29 cellular contexts compared by ENCODE assay signal in the genomic region with DNA sequence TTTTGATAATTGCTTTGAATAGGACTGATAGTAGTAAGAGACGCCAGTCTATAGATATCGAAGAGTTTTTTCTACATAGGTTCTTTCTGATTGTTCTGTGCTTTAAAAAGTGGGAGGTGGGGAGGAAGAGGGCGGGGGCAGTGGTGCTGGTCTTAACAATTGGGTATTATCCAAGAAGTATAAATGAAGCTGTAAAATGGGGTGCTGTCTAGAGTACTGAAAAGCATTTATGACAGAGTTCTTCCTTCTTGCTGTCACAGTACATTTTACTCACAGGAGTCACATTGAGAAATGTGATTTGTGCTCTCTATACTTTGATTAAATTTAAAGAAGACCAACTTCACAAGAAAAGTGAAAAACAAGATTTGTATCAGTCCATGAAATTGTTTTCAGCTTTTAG. TPM values are rescaled to one million over a fixed set of nuclear protein-coding genes. Genes with fewer than 3 reads are reported as not detected.
"Had no signal": no experiment of that assay in that cellular context is flagged by ENCODE, and none has a peak within 500 bp of the region (broad histone marks: within the 10 kb centered on the region; RNA-seq: fewer than 3 reads in every experiment).

No MANE protein-coding gene starts in this region.

- H3K27me3 ChIP-seq: right lobe of liver, testis, vagina had no signal

- DNase-seq: activated CD4-positive, alpha-beta T cell treated with anti-CD3 and anti-CD28 coated beads, Interleukin-2, amount 10 ng/mL, durations not matched to agents 7 days and 5 days; activated CD8-positive, alpha-beta memory T cell treated with anti-CD3 and anti-CD28 coated beads, Interleukin-2, amount 10 ng/mL, durations not matched to agents 7 days and 5 days; activated CD8-positive, alpha-beta T cell treated with anti-CD3 and anti-CD28 coated beads for 36 hours; activated naive CD4-positive, alpha-beta T cell; activated naive CD8-positive, alpha-beta T cell treated with anti-CD3 and anti-CD28 coated beads, Interleukin-2, amount 10 ng/mL, durations not matched to agents 7 days and 5 days; activated T-cell treated with anti-CD3 and anti-CD28 coated beads for 4 hours; amniotic stem cell; cerebellar nuclear complex; foreskin fibroblast; immature natural killer cell; right lobe of liver; stimulated activated CD4-positive, alpha-beta T cell treated with anti-CD3 and anti-CD28 coated beads, Interleukin-2, amount 100 ng/mL, for 24 hours; stimulated activated naive B cell treated with anti-CD40 and anti-IgM and Interleukin-4, amounts not matched to agents 10 μg/mL and 1 μg/mL and 100 μg/mL, for 72 hours; testis; trophoblast cell had no signal

- H3K4me3 Mint-ChIP-seq: activated CD4-positive, alpha-beta T cell treated with anti-CD3 and anti-CD28 coated beads, Interleukin-2, amount 10 ng/mL, durations not matched to agents 7 days and 5 days; activated CD8-positive, alpha-beta memory T cell treated with anti-CD3 and anti-CD28 coated beads, Interleukin-2, amount 10 ng/mL, durations not matched to agents 7 days and 5 days; activated CD8-positive, alpha-beta T cell treated with anti-CD3 and anti-CD28 coated beads for 36 hours; activated naive CD8-positive, alpha-beta T cell treated with anti-CD3 and anti-CD28 coated beads, Interleukin-2, amount 10 ng/mL, durations not matched to agents 7 days and 5 days; immature natural killer cell; nephron; stimulated activated naive B cell treated with anti-CD40 and anti-IgM and Interleukin-4, amounts not matched to agents 10 μg/mL and 1 μg/mL and 100 μg/mL, for 72 hours; T-helper 2 cell treated with Interferon-gamma antibody and Interleukin-4, amounts not matched to agents 5 μg/mL and 100 μg/mL, for 36 hours had no signal

- H3K4me3 ChIP-seq: lung, right lobe of liver, skin epidermis, testis, vagina had no signal

- H3K36me3 Mint-ChIP-seq: immature natural killer cell had no signal

- ATAC-seq: activated CD4-positive, CD25-positive, alpha-beta regulatory T cell treated with anti-CD3 and anti-CD28 coated beads, Interleukin-2, amount 50 U/mL, for 24 hours; activated CD8-positive, alpha-beta memory T cell treated with anti-CD3 and anti-CD28 coated beads, Interleukin-2, amount 10 ng/mL, durations not matched to agents 7 days and 5 days; activated CD8-positive, alpha-beta T cell treated with anti-CD3 and anti-CD28 coated beads for 36 hours; left lobe of liver; right lobe of liver; stimulated activated naive B cell treated with anti-CD40 and anti-IgM and Interleukin-4, amounts not matched to agents 10 μg/mL and 1 μg/mL and 100 μg/mL, for 72 hours had no signal

- H3K9me3 Mint-ChIP-seq: activated CD4-positive, alpha-beta T cell treated with anti-CD3 and anti-CD28 coated beads, Interleukin-2, amount 10 ng/mL, durations not matched to agents 7 days and 5 days; activated CD8-positive, alpha-beta T cell treated with anti-CD3 and anti-CD28 coated beads for 36 hours; activated naive CD8-positive, alpha-beta T cell treated with anti-CD3 and anti-CD28 coated beads, Interleukin-2, amount 10 ng/mL, durations not matched to agents 7 days and 5 days; immature natural killer cell; nephron; stimulated activated naive B cell treated with anti-CD40 and anti-IgM and Interleukin-4, amounts not matched to agents 10 μg/mL and 1 μg/mL and 100 μg/mL, for 72 hours; T-helper 2 cell treated with Interferon-gamma antibody and Interleukin-4, amounts not matched to agents 5 μg/mL and 100 μg/mL, for 36 hours had no signal

- H3K36me3 ChIP-seq: vagina had no signal

- H3K27ac Mint-ChIP-seq: activated CD4-positive, alpha-beta T cell treated with anti-CD3 and anti-CD28 coated beads, Interleukin-2, amount 10 ng/mL, durations not matched to agents 7 days and 5 days; activated CD8-positive, alpha-beta memory T cell treated with anti-CD3 and anti-CD28 coated beads, Interleukin-2, amount 10 ng/mL, durations not matched to agents 7 days and 5 days; activated CD8-positive, alpha-beta T cell treated with anti-CD3 and anti-CD28 coated beads for 36 hours; nephron; T-helper 2 cell treated with Interferon-gamma antibody and Interleukin-4, amounts not matched to agents 5 μg/mL and 100 μg/mL, for 36 hours had no signal

- H3K27ac ChIP-seq: right lobe of liver, skin epidermis, testis, vagina, VCaP had no signal

- H3K27me3 Mint-ChIP-seq: activated CD4-positive, alpha-beta T cell treated with anti-CD3 and anti-CD28 coated beads, Interleukin-2, amount 10 ng/mL, durations not matched to agents 7 days and 5 days; activated CD8-positive, alpha-beta memory T cell treated with anti-CD3 and anti-CD28 coated beads, Interleukin-2, amount 10 ng/mL, durations not matched to agents 7 days and 5 days; activated CD8-positive, alpha-beta T cell treated with anti-CD3 and anti-CD28 coated beads for 36 hours; activated naive CD8-positive, alpha-beta T cell treated with anti-CD3 and anti-CD28 coated beads, Interleukin-2, amount 10 ng/mL, durations not matched to agents 7 days and 5 days; stimulated activated naive B cell treated with anti-CD40 and anti-IgM and Interleukin-4, amounts not matched to agents 10 μg/mL and 1 μg/mL and 100 μg/mL, for 72 hours had no signal

- H3K9me3 ChIP-seq: right lobe of liver, testis, vagina had no signal

RNA-seq across cellular contexts. Expression of gene SLC26A8, which starts 44.2 kb away (rescaled TPM):
- total RNA-seq: activated CD4-positive, alpha-beta T cell treated with anti-CD3 and anti-CD28 coated beads, Interleukin-2, amount 10 ng/mL, durations not matched to agents 7 days and 5 days; activated CD8-positive, alpha-beta memory T cell treated with anti-CD3 and anti-CD28 coated beads, Interleukin-2, amount 10 ng/mL, durations not matched to agents 7 days and 5 days; activated CD8-positive, alpha-beta T cell treated with anti-CD3 and anti-CD28 coated beads for 36 hours; activated naive CD8-positive, alpha-beta T cell treated with anti-CD3 and anti-CD28 coated beads, Interleukin-2, amount 10 ng/mL, durations not matched to agents 7 days and 5 days; bronchial epithelial cell; epithelial cell of proximal tubule; fibroblast of lung; glomerular endothelial cell; kidney epithelial cell; mucosa of gallbladder; vagina had no signal
- polyA plus RNA-seq: fibroblast of lung, immature natural killer cell had no signal
